30 cellular contexts compared by ENCODE assay signal in genomic region chr6:28167926-28168325, GRCh38. TPM values are rescaled to one million over a fixed set of nuclear protein-coding genes. Genes with fewer than 3 reads are reported as not detected.
"Had no signal": no experiment of that assay in that cellular context is flagged by ENCODE, and none has a peak within 500 bp of the region (broad histone marks: within the 10 kb centered on the region; RNA-seq: fewer than 3 reads in every experiment).

No MANE protein-coding gene starts in this region.

- FAIRE-seq: bronchial epithelial cell, TTC549 had no signal

- H3K27me3 Mint-ChIP-seq: activated CD4-positive, alpha-beta T cell treated with anti-CD3 and anti-CD28 coated beads, Interleukin-2, amount 10 ng/mL, durations not matched to agents 24 days and 14 days; activated CD8-positive, alpha-beta T cell treated with anti-CD3 and anti-CD28 coated beads for 36 hours; activated naive CD4-positive, alpha-beta T cell treated with anti-CD3 and anti-CD28 coated beads, Interleukin-2, amount 50 U/mL, for 24 hours; activated naive CD8-positive, alpha-beta T cell treated with anti-CD3 and anti-CD28 coated beads, Interleukin-2, amount 10 ng/mL, durations not matched to agents 7 days and 5 days had no signal

- H3K4me3 Mint-ChIP-seq: activated CD4-positive, alpha-beta T cell treated with anti-CD3 and anti-CD28 coated beads, Interleukin-2, amount 10 ng/mL, durations not matched to agents 24 days and 14 days; activated CD8-positive, alpha-beta T cell treated with anti-CD3 and anti-CD28 coated beads for 36 hours; activated naive CD4-positive, alpha-beta T cell treated with anti-CD3 and anti-CD28 coated beads, Interleukin-2, amount 50 U/mL, for 24 hours; activated naive CD8-positive, alpha-beta T cell treated with anti-CD3 and anti-CD28 coated beads, Interleukin-2, amount 10 ng/mL, durations not matched to agents 7 days and 5 days; activated T-cell treated with anti-CD3 and anti-CD28 coated beads, Interleukin-2, amount 50 U/mL, for 24 hours; T-helper 1 cell treated with Interleukin-12 subunit alpha and Interleukin-12 subunit beta and Interleukin-4 antibody, amounts not matched to agents 30 μg/mL and 1 μg/mL, for 36 hours; T-helper 2 cell treated with Interferon-gamma antibody and Interleukin-4, amounts not matched to agents 5 μg/mL and 100 μg/mL, for 36 hours had no signal

- H3K27ac Mint-ChIP-seq: activated CD4-positive, alpha-beta T cell treated with anti-CD3 and anti-CD28 coated beads, Interleukin-2, amount 10 ng/mL, durations not matched to agents 24 days and 14 days; activated CD8-positive, alpha-beta T cell treated with anti-CD3 and anti-CD28 coated beads for 36 hours; activated naive CD4-positive, alpha-beta T cell treated with anti-CD3 and anti-CD28 coated beads, Interleukin-2, amount 50 U/mL, for 24 hours; activated naive CD8-positive, alpha-beta T cell treated with anti-CD3 and anti-CD28 coated beads, Interleukin-2, amount 10 ng/mL, durations not matched to agents 7 days and 5 days; activated T-cell treated with anti-CD3 and anti-CD28 coated beads, Interleukin-2, amount 50 U/mL, for 24 hours; activated T-helper 2 cell treated with anti-CD3 and anti-CD28 coated beads, Interferon-gamma antibody, Interleukin-2, Interleukin-4, amounts not matched to agents 10 μg/mL and 5 μg/mL and 100 μg/mL, durations not matched to agents 14 hours and 24 hours and 36 hours; T-helper 1 cell treated with Interleukin-12 subunit alpha and Interleukin-12 subunit beta and Interleukin-4 antibody, amounts not matched to agents 30 μg/mL and 1 μg/mL, for 36 hours; T-helper 2 cell treated with Interferon-gamma antibody and Interleukin-4, amounts not matched to agents 5 μg/mL and 100 μg/mL, for 36 hours had no signal

- ATAC-seq: activated CD8-positive, alpha-beta T cell treated with anti-CD3 and anti-CD28 coated beads for 36 hours; body of pancreas; Panc1 had no signal

- H3K4me3 ChIP-seq: ascending aorta, body of pancreas, SJSA1 had no signal

- DNase-seq: activated CD4-positive, alpha-beta T cell treated with anti-CD3 and anti-CD28 coated beads, Interleukin-2, amount 10 ng/mL, durations not matched to agents 24 days and 14 days; activated CD4-positive, alpha-beta T cell treated with anti-CD3 and anti-CD28 coated beads, Interleukin-2, amount 50 U/mL, for 4 hours; activated CD8-positive, alpha-beta T cell treated with anti-CD3 and anti-CD28 coated beads for 36 hours; activated gamma-delta T cell; activated naive CD4-positive, alpha-beta T cell treated with Interleukin-2 at 50 U/mL for 16 hours; activated naive CD8-positive, alpha-beta T cell treated with anti-CD3 and anti-CD28 coated beads, Interleukin-2, amount 10 ng/mL, durations not matched to agents 7 days and 5 days; activated T-cell treated with anti-CD3 and anti-CD28 coated beads, Interleukin-2, amount 50 U/mL, for 24 hours; amygdala; body of pancreas; caudate nucleus; cerebellar nuclear complex; NCI-H1105; NCI-H1417 treated with DMSO at 0.1 percent for 48 hours; NCI-H1694; NCI-H1930; NCI-H2081 treated with DMSO at 0.1 percent for 48 hours; NCI-H345; NCI-H524 treated with DMSO at 0.1 percent for 48 hours; RPMI8226; SHP77 treated with DMSO at 0.1 percent for 48 hours; SK-N-SH had no signal

- H3K4me1 Mint-ChIP-seq: activated CD4-positive, alpha-beta T cell treated with anti-CD3 and anti-CD28 coated beads, Interleukin-2, amount 10 ng/mL, durations not matched to agents 24 days and 14 days; activated naive CD4-positive, alpha-beta T cell treated with anti-CD3 and anti-CD28 coated beads, Interleukin-2, amount 50 U/mL, for 24 hours; activated naive CD8-positive, alpha-beta T cell treated with anti-CD3 and anti-CD28 coated beads, Interleukin-2, amount 10 ng/mL, durations not matched to agents 7 days and 5 days had no signal

- H3K9me3 Mint-ChIP-seq: activated CD8-positive, alpha-beta T cell treated with anti-CD3 and anti-CD28 coated beads for 36 hours; activated naive CD4-positive, alpha-beta T cell treated with anti-CD3 and anti-CD28 coated beads, Interleukin-2, amount 50 U/mL, for 24 hours; activated T-cell treated with anti-CD3 and anti-CD28 coated beads, Interleukin-2, amount 50 U/mL, for 24 hours; activated T-helper 2 cell treated with anti-CD3 and anti-CD28 coated beads, Interferon-gamma antibody, Interleukin-2, Interleukin-4, amounts not matched to agents 10 μg/mL and 5 μg/mL and 100 μg/mL, durations not matched to agents 14 hours and 24 hours and 36 hours had no signal

RNA-seq across cellular contexts. Expression of gene ZSCAN16, which starts 43.5 kb away (rescaled TPM):
- total RNA-seq: ascending aorta had no signal
